In the genomic region with DNA sequence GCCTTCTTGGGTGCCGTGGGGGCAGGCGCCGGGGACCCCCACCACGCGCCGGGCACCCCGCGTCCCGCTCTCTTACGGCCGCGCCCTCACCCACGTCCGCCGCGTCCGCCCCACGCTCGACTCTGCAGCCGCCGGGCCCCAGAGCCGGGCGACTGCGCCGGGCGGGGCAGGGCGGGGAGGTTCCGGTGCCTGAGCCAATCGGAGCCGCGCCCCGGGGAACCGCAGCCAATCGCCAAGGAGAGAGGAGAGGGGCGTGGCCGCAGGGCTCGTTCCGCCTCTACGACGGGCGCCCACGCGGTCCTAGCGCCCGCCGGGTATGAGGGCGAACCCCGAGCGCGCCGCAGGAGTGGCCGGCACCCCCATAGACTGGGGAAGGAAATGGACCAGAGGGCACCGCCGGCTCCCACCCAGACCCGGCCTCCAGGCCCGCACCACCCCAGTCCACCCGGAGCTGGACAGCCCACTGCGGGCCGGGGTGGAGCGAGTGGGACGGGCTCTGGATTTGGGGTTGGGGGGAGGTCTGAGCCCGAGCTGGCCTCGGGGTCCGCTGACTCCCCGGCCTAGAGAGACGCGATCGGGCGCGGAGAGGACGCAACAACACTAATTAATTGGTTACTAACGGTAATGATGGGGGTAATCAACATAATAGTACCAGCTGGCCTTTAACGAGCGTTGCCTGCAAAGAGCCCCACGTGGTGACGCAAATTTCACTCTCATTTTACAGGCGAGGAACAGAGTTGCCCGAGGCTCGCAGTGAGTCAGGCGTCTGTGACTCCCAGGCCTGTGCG, we compare ENCODE assay signal across 1 cellular context.
TF ChIP-seq lines count a peak whose summit lies in the region.

A gene (minus strand): TSS at position 126 of the 788 bp plus-strand sequence. CDS start 183 bp downstream, outside the sequence.

TF ChIP-seq in WTC11, 78 proteins besides CTCF, POLR2A, EP300 and RAD21 (continued from another document):
- TF ChIP-seq, protein P1, sequence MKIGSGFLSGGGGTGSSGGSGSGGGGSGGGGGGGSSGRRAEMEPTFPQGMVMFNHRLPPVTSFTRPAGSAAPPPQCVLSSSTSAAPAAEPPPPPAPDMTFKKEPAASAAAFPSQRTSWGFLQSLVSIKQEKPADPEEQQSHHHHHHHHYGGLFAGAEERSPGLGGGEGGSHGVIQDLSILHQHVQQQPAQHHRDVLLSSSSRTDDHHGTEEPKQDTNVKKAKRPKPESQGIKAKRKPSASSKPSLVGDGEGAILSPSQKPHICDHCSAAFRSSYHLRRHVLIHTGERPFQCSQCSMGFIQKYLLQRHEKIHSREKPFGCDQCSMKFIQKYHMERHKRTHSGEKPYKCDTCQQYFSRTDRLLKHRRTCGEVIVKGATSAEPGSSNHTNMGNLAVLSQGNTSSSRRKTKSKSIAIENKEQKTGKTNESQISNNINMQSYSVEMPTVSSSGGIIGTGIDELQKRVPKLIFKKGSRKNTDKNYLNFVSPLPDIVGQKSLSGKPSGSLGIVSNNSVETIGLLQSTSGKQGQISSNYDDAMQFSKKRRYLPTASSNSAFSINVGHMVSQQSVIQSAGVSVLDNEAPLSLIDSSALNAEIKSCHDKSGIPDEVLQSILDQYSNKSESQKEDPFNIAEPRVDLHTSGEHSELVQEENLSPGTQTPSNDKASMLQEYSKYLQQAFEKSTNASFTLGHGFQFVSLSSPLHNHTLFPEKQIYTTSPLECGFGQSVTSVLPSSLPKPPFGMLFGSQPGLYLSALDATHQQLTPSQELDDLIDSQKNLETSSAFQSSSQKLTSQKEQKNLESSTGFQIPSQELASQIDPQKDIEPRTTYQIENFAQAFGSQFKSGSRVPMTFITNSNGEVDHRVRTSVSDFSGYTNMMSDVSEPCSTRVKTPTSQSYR (CRISPR knock-in tag; IDR thresholded peaks at IDR 0.05), result 0 out of 2 replicates have a peak, but pooled peaks have one; percentile 19
- 0 out of 2 replicates have a peak, but pooled peaks have one; percentile 50 for TF ChIP-seq CBFB (CRISPR knock-in tag; IDR thresholded peaks at IDR 0.05; ENCODE audit: low read depth)
- TF ChIP-seq MYBL2 (CRISPR knock-in tag; IDR thresholded peaks at IDR 0.05), result peak; percentile 43; the same call in 1 of the 2 replicates
- TF ChIP-seq NFYB (CRISPR knock-in tag; conservative IDR thresholded peaks at IDR 0.05; ENCODE audit: low read depth), result peak; percentile 93
- TF ChIP-seq FOXP1 (CRISPR knock-in tag; IDR thresholded peaks at IDR 0.05; ENCODE audit: borderline replicate concordance), result no peak
- TF ChIP-seq, protein P2, sequence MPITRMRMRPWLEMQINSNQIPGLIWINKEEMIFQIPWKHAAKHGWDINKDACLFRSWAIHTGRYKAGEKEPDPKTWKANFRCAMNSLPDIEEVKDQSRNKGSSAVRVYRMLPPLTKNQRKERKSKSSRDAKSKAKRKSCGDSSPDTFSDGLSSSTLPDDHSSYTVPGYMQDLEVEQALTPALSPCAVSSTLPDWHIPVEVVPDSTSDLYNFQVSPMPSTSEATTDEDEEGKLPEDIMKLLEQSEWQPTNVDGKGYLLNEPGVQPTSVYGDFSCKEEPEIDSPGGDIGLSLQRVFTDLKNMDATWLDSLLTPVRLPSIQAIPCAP (CRISPR knock-in tag; IDR thresholded peaks at IDR 0.05), result 0 out of 2 replicates have a peak, but pooled peaks have one; percentile 13
- 0 out of 2 replicates have a peak, but pooled peaks have one; percentile 20 for TF ChIP-seq TEAD1 (CRISPR knock-in tag; IDR thresholded peaks at IDR 0.05)
- no peak for TF ChIP-seq NFATC4 (CRISPR knock-in tag; IDR thresholded peaks at IDR 0.05)
- TF ChIP-seq, protein P3, sequence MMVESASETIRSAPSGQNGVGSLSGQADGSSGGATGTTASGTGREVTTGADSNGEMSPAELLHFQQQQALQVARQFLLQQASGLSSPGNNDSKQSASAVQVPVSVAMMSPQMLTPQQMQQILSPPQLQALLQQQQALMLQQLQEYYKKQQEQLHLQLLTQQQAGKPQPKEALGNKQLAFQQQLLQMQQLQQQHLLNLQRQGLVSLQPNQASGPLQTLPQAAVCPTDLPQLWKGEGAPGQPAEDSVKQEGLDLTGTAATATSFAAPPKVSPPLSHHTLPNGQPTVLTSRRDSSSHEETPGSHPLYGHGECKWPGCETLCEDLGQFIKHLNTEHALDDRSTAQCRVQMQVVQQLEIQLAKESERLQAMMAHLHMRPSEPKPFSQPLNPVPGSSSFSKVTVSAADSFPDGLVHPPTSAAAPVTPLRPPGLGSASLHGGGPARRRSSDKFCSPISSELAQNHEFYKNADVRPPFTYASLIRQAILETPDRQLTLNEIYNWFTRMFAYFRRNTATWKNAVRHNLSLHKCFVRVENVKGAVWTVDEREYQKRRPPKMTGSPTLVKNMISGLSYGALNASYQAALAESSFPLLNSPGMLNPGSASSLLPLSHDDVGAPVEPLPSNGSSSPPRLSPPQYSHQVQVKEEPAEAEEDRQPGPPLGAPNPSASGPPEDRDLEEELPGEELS (CRISPR knock-in tag; IDR thresholded peaks at IDR 0.05), result 0 out of 2 replicates have a peak, but pooled peaks have one; percentile 44
